Comparison of ENCODE assay signal across 8 cellular contexts in the genomic region with DNA sequence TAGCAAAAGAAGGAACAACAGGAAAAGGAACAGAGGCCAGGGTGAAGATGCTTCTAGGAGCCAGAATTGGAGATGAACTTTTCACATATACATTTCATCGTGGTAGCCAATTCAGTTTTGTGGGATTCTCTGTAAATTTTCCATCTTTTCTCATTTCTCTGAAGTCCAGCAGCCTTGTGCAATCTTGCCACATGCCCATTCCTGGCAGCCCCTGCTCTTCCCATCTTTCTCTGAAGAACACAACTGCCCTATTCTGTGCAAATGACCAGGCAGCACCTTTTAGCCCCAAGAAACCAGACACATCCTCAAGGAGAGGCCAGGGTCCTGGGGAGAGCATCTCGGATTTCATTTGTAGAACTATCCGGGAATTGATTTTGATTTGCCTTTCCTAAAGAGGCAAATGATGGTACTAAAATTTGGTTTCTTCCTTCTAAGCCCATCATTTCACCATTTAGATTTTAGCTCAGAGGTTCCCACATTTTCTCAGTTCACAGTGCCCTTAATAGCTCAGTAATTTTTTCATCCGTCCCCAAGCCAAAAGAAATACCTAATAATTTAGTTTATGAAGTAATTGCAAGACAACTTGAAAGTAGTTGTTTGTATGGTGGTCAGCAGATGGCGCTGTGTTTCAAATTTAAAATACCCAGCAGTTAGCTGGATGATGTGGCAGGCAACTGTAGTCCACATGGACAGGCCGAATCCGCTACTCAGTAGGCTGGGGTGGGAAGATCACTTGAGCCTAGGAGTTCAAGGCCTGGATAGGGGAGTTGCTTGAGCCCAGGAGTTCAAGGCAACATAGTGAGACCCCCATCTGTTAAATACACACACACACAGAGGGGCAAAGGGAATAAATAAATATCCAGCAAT.
DNase-seq lines count a peak whose midpoint lies in the region; ATAC-seq and TF ChIP-seq lines count a peak whose summit lies in the region.

No MANE protein-coding gene starts in this region.

- TF ChIP-seq POLR2A in erythroblast (IDR thresholded peaks at IDR 0.05; ENCODE audit: low read length), result no peak

- H3K4me1 ChIP-seq in naive thymus-derived CD4-positive, alpha-beta T cell (ENCODE audit: control insufficient read depth in 2 of 2, insufficient read depth in 2 of 2, low read length in 2 of 2), result no peaks in the 10 kb centered on the region

- H3K27ac Mint-ChIP-seq in naive thymus-derived CD4-positive, alpha-beta T cell, result peak overlapping the region in 1 of 9 donors; percentile 13
- no peak overlapping the region for H3K27ac Mint-ChIP-seq in stimulated activated naive CD8-positive, alpha-beta T cell treated with anti-CD3 and anti-CD28 coated beads, Interleukin-15, amount 100 ng/mL, for 72 hours

- H3K4me1 Mint-ChIP-seq in naive thymus-derived CD4-positive, alpha-beta T cell, result peaks cover 0 to 10% (median 0%) of the 10 kb centered on the region in 7 donors
- H3K4me1 Mint-ChIP-seq in stimulated activated naive CD8-positive, alpha-beta T cell treated with anti-CD3 and anti-CD28 coated beads, Interleukin-15, amount 100 ng/mL, for 72 hours, result peaks cover 21% of the 10 kb centered on the region

- POLR2A ChIA-PET in naive thymus-derived CD4-positive, alpha-beta T cell (lab: Charles Lee), result no interaction called here

- H3K9me3 Mint-ChIP-seq in naive thymus-derived CD4-positive, alpha-beta T cell, result no peaks in the 10 kb centered on the region
- no peaks in the 10 kb centered on the region for H3K9me3 Mint-ChIP-seq in stimulated activated naive CD8-positive, alpha-beta T cell treated with anti-CD3 and anti-CD28 coated beads, Interleukin-15, amount 100 ng/mL, for 72 hours

- ATAC-seq in HG03354 (IDR thresholded peaks at IDR 0.05; ENCODE audit: poor library complexity, severe bottlenecking, unreplicated experiment), result peak; percentile 56
- peak; percentile 65 for ATAC-seq in naive thymus-derived CD4-positive, alpha-beta T cell
- peak; percentile 77 for ATAC-seq in stimulated activated naive CD8-positive, alpha-beta T cell treated with anti-CD3 and anti-CD28 coated beads, Interleukin-15, amount 100 ng/mL, for 72 hours
- no peak for ATAC-seq in HG02981 (IDR thresholded peaks at IDR 0.05; ENCODE audit: unreplicated experiment)

- H3K27me3 ChIP-seq in naive thymus-derived CD4-positive, alpha-beta T cell (ENCODE audit: control insufficient read depth in 2 of 2, insufficient read depth in 2 of 2, low read length in 2 of 2), result no peaks in the 10 kb centered on the region

- H3K36me3 Mint-ChIP-seq in naive thymus-derived CD4-positive, alpha-beta T cell, result peaks cover 7 to 46% (median 15%) of the 10 kb centered on the region in 5 donors

- no peak overlapping the region for H3K4me3 Mint-ChIP-seq in naive thymus-derived CD4-positive, alpha-beta T cell
- H3K4me3 Mint-ChIP-seq in stimulated activated naive CD8-positive, alpha-beta T cell treated with anti-CD3 and anti-CD28 coated beads, Interleukin-15, amount 100 ng/mL, for 72 hours, result no peak overlapping the region

- H3K27me3 Mint-ChIP-seq in naive thymus-derived CD4-positive, alpha-beta T cell, result no peaks in the 10 kb centered on the region
- no peaks in the 10 kb centered on the region for H3K27me3 Mint-ChIP-seq in stimulated activated naive CD8-positive, alpha-beta T cell treated with anti-CD3 and anti-CD28 coated beads, Interleukin-15, amount 100 ng/mL, for 72 hours

- H3K36me3 ChIP-seq in naive thymus-derived CD4-positive, alpha-beta T cell (ENCODE audit: control insufficient read depth in 2 of 3, insufficient read depth in 3 of 3, low read length in 3 of 3), result peaks cover 1 to 47% (median 5%) of the 10 kb centered on the region in 3 experiments

- CTCF ChIA-PET in naive thymus-derived CD4-positive, alpha-beta T cell (lab: Charles Lee), result interaction anchor here (0.6 to 2.8 kb wide), 5 partner anchors 100 to 1085 kb away, joined by 3 to 11 read pairs (median 3); no protein-coding TSS in a partner anchor

- no peaks in the 10 kb centered on the region for H3K9me3 ChIP-seq in naive thymus-derived CD4-positive, alpha-beta T cell (ENCODE audit: control insufficient read depth in 2 of 3, low read length in 3 of 3)

- no peak overlapping the region for H3K27ac ChIP-seq in naive thymus-derived CD4-positive, alpha-beta T cell (ENCODE audit: low read depth, low read length)

- intact Hi-C loops in naive thymus-derived CD4-positive, alpha-beta T cell (cut with micrococcal nuclease), result loop anchor here (1.0 to 10.0 kb wide), 5 partner anchors 106 to 887 kb away; no protein-coding TSS in a partner anchor

- H3K4me3 ChIP-seq in naive thymus-derived CD4-positive, alpha-beta T cell (ENCODE audit: low read length), result no peak overlapping the region

- DNase-seq in DMS79 (lab: John Stamatoyannopoulos, UW) (peak; percentile 6), NCI-H82 treated with DMSO at 0.1 percent for 48 hours (lab: John Stamatoyannopoulos, UW; ENCODE audit: unreplicated experiment) (peak; percentile 40), erythroblast (lab: John Stamatoyannopoulos, UW) (peak; percentile 81 to 84)
- DNase-seq in activated CD8-positive, alpha-beta memory T cell treated with anti-CD3 and anti-CD28 coated beads, Interleukin-2, amount 50 U/mL, for 4 hours, result peak; percentile 52
- DNase-seq in naive thymus-derived CD4-positive, alpha-beta T cell, result peak in 8 of 9 donors; percentile 6 to 47 (median 32)
- DNase-seq in stimulated activated naive CD8-positive, alpha-beta T cell treated with anti-CD3 and anti-CD28 coated beads, Interleukin-15, amount 100 ng/mL, for 72 hours, result peak; percentile 47 to 57

Comparison
In these comparisons a context has a peak if more than half of its experiments do, and no peak if none do; other contexts are left out.
1. DNase-seq: peak in every context shown above with its lines; median percentile 82 in erythroblast; 52 in activated CD8-positive, alpha-beta memory T cell treated with anti-CD3 and anti-CD28 coated beads, Interleukin-2, amount 50 U/mL, for 4 hours; 52 in stimulated activated naive CD8-positive, alpha-beta T cell treated with anti-CD3 and anti-CD28 coated beads, Interleukin-15, amount 100 ng/mL, for 72 hours; 40 in NCI-H82 treated with DMSO at 0.1 percent for 48 hours; 32 in naive thymus-derived CD4-positive, alpha-beta T cell; 6 in DMS79.